ENCODE assay signal across 13 cellular contexts in genomic region chr10:91380873-91381561, GRCh38. TPM values are rescaled to one million over a fixed set of nuclear protein-coding genes. Genes with fewer than 3 reads are reported as not detected.
DNase-seq lines count a peak whose midpoint lies in the region; ATAC-seq and TF ChIP-seq lines count a peak whose summit lies in the region.
"Had no signal": no experiment of that assay in that cellular context is flagged by ENCODE, and none has a peak within 500 bp of the region (broad histone marks: within the 10 kb centered on the region; RNA-seq: fewer than 3 reads in every experiment).

No MANE protein-coding gene starts in this region.

- peaks cover 4% of the 10 kb centered on the region for H3K9me3 Mint-ChIP-seq in glutamatergic neuron (ENCODE audit: unreplicated experiment)
- H3K9me3 Mint-ChIP-seq in neural progenitor cell: peaks cover 9% of the 10 kb centered on the region

- ATAC-seq in DND-41 (ENCODE audit: insufficient read depth, low read depth) (peak; percentile 61), T-helper 17 cell (no peak)
- ATAC-seq: gastrocnemius medialis had no signal

- no peak overlapping the region for H2AFZ ChIP-seq in DND-41 (ENCODE audit: low read depth, low read length)
- no peak overlapping the region for H2AFZ ChIP-seq in neural progenitor cell (replicated peaks)

- H3K4me3 Mint-ChIP-seq in glutamatergic neuron (ENCODE audit: unreplicated experiment): peak overlapping the region; percentile 66
- peak overlapping the region; percentile 56 for H3K4me3 Mint-ChIP-seq in neural progenitor cell
- no peak overlapping the region for H3K4me3 Mint-ChIP-seq in T-helper 17 cell
- H3K4me3 Mint-ChIP-seq: activated naive CD4-positive, alpha-beta T cell treated with anti-CD3 and anti-CD28 coated beads, Interleukin-2, amount 50 U/mL, for 24 hours; B cell; HFFc6 had no signal

- no peak for TF ChIP-seq POLR2A in adrenal gland (IDR thresholded peaks at IDR 0.05)

- H3K27ac ChIP-seq in DND-41 (ENCODE audit: low read length) (no peak overlapping the region; the same call in 1 of the 2 replicates), neural progenitor cell (no peak overlapping the region), adrenal gland (no peak overlapping the region)
- H3K27ac ChIP-seq: gastrocnemius medialis had no signal

- peaks cover 39% of the 10 kb centered on the region for H3K4me1 ChIP-seq in DND-41 (ENCODE audit: insufficient read depth, low read length)
- peaks cover 14% of the 10 kb centered on the region for H3K4me1 ChIP-seq in neural progenitor cell
- H3K4me1 ChIP-seq in adrenal gland (replicated peaks in 1 of 2): peaks cover 8 to 9% of the 10 kb centered on the region in 2 donors

- H3K36me3 Mint-ChIP-seq in glutamatergic neuron (ENCODE audit: unreplicated experiment): peaks cover 11% of the 10 kb centered on the region
- H3K36me3 Mint-ChIP-seq in neural progenitor cell: no peaks in the 10 kb centered on the region
- no peaks in the 10 kb centered on the region for H3K36me3 Mint-ChIP-seq in T-helper 17 cell (ENCODE audit: low read depth)

- H3K4me2 ChIP-seq in DND-41 (ENCODE audit: insufficient read depth, low read length) (peak overlapping the region; percentile 44), neural progenitor cell (peak overlapping the region; percentile 14)

- H4K20me1 ChIP-seq in DND-41 (ENCODE audit: insufficient read depth, low read length) (no peaks in the 10 kb centered on the region), neural progenitor cell (ENCODE audit: low read depth) (no peaks in the 10 kb centered on the region)

- H3K27me3 ChIP-seq in DND-41 (ENCODE audit: insufficient read depth, low read length, poor library complexity) (peaks cover 4% of the 10 kb centered on the region), neural progenitor cell (no peaks in the 10 kb centered on the region), adrenal gland (no peaks in the 10 kb centered on the region)
- H3K27me3 ChIP-seq: gastrocnemius medialis had no signal

- H3F3A ChIP-seq in neural progenitor cell (ENCODE audit: low read depth): no peaks in the 10 kb centered on the region

- H3K9ac ChIP-seq in DND-41 (ENCODE audit: low read depth, low read length) (0 out of 2 replicates have a peak overlapping the region, but pooled peaks have one; percentile 2), neural progenitor cell (no peak overlapping the region)

- H3K36me3 ChIP-seq in DND-41 (ENCODE audit: insufficient read depth, low read length) (no peaks in the 10 kb centered on the region), neural progenitor cell (no peaks in the 10 kb centered on the region), adrenal gland (replicated peaks in 1 of 2) (no peaks in the 10 kb centered on the region)
- H3K36me3 ChIP-seq: gastrocnemius medialis had no signal

- WGBS in adrenal gland, 4 donors: 48 to 68% (median 64%) methylated on average over 7 of the region's 7 CpGs

- peaks cover 22% of the 10 kb centered on the region for H3K4me1 Mint-ChIP-seq in glutamatergic neuron (ENCODE audit: low read depth, unreplicated experiment)
- H3K4me1 Mint-ChIP-seq in neural progenitor cell: peaks cover 24% of the 10 kb centered on the region
- peaks cover 19% of the 10 kb centered on the region for H3K4me1 Mint-ChIP-seq in T-helper 17 cell
- H3K4me1 Mint-ChIP-seq: B cell had no signal

- peaks cover 17% of the 10 kb centered on the region for H3K27me3 Mint-ChIP-seq in glutamatergic neuron (ENCODE audit: unreplicated experiment)
- H3K27me3 Mint-ChIP-seq in neural progenitor cell (ENCODE audit: insufficient read depth, low read depth): peaks cover 8% of the 10 kb centered on the region
- H3K27me3 Mint-ChIP-seq in T-helper 17 cell: peaks cover 55% of the 10 kb centered on the region

- intact Hi-C loops in adrenal gland (cut with DNase I): loop anchor here (10.0 kb wide), 1 partner anchor 86 kb away; no protein-coding TSS in a partner anchor

- H3K9me3 ChIP-seq in DND-41 (ENCODE audit: insufficient read depth, low read length, severe bottlenecking): peaks cover 6% of the 10 kb centered on the region
- peaks cover 4% of the 10 kb centered on the region for H3K9me3 ChIP-seq in neural progenitor cell (ENCODE audit: low read depth)
- no peaks in the 10 kb centered on the region for H3K9me3 ChIP-seq in adrenal gland (replicated peaks in 1 of 3)
- H3K9me3 ChIP-seq in T-helper 17 cell (ENCODE audit: control insufficient read depth, low read length, poor library complexity, severe bottlenecking): peaks cover 6% of the 10 kb centered on the region
- H3K9me3 ChIP-seq: gastrocnemius medialis had no signal

- peak; percentile 49 for DNase-seq in DND-41
- peak; percentile 56 for DNase-seq in OCI-M1 (lab: John Stamatoyannopoulos, UW)
- peak; percentile 57 for DNase-seq in glutamatergic neuron
- peak; percentile 49 for DNase-seq in neural progenitor cell (ENCODE audit: low spot score)
- DNase-seq in NCI-H1092 (lab: John Stamatoyannopoulos, UW): no peak
- DNase-seq in adrenal gland: no peak
- DNase-seq in HuH-7.5 (ENCODE audit: low spot score): no peak
- DNase-seq in T-helper 17 cell: no peak
- DNase-seq: gastrocnemius medialis, HFFc6, NCI-H2081 treated with DMSO at 0.1 percent for 48 hours had no signal

- H3K4me3 ChIP-seq in DND-41 (ENCODE audit: low read depth in 1 of 2, low read length in 2 of 2): no peak overlapping the region
- H3K4me3 ChIP-seq in neural progenitor cell: no peak overlapping the region
- H3K4me3 ChIP-seq in adrenal gland: no peak overlapping the region
- H3K4me3 ChIP-seq: gastrocnemius medialis had no signal

- TF ChIP-seq CTCF in DND-41 (IDR thresholded peaks at IDR 0.05; ENCODE audit: borderline replicate concordance, extremely low read depth, low read length, poor library complexity, severe bottlenecking): no peak
- no peak for TF ChIP-seq CTCF in glutamatergic neuron (IDR thresholded peaks at IDR 0.05; ENCODE audit: partially characterized antibody, unreplicated experiment)
- TF ChIP-seq CTCF in neural progenitor cell (IDR thresholded peaks at IDR 0.05): no peak
- no peak for TF ChIP-seq CTCF in adrenal gland (IDR thresholded peaks at IDR 0.05)

- H3K27ac Mint-ChIP-seq in glutamatergic neuron (ENCODE audit: unreplicated experiment): peak overlapping the region; percentile 93
- no peak overlapping the region for H3K27ac Mint-ChIP-seq in neural progenitor cell
- no peak overlapping the region for H3K27ac Mint-ChIP-seq in T-helper 17 cell
- H3K27ac Mint-ChIP-seq: activated naive CD4-positive, alpha-beta T cell treated with anti-CD3 and anti-CD28 coated beads, Interleukin-2, amount 50 U/mL, for 24 hours; B cell; HFFc6 had no signal

- H3K79me2 ChIP-seq in DND-41 (ENCODE audit: insufficient read depth, low read length) (no peaks in the 10 kb centered on the region), neural progenitor cell (ENCODE audit: low read depth) (no peaks in the 10 kb centered on the region)

RNA-seq across cellular contexts. Expression of gene HECTD2, which starts 29.1 kb away (rescaled TPM):
- total RNA-seq in glutamatergic neuron (ENCODE audit: unreplicated experiment) (27.6 TPM), neural progenitor cell (ENCODE audit: low replicate concordance) (49.2 and 51.5 TPM in 2 replicates), adrenal gland (10 to 100 TPM in 4 of 8 donors, 1 to 10 TPM in 4; 5.4 to 20.3 (median 10.1) TPM), T-helper 17 cell (1 to 10 TPM; 2.5 to 3.1 TPM)
- 10 to 100 TPM in 1 of 3 donors, 1 to 10 TPM in 2; 6.8 to 10.1 (median 7.2) TPM for polyA plus RNA-seq in adrenal gland

Comparison
In these comparisons a context has a peak if more than half of its experiments do, and no peak if none do; other contexts are left out.
1. DNase-seq: peak in DND-41 (single experiment), OCI-M1 (single experiment), glutamatergic neuron (single experiment) and neural progenitor cell (single experiment); none in NCI-H1092 (single experiment), adrenal gland (0 of 7), HuH-7.5 (single experiment) and T-helper 17 cell (0 of 3).